Comparison of ENCODE assay signal across 14 cellular contexts in genomic region chr3:37935290-37935668, GRCh38. TPM values are rescaled to one million over a fixed set of nuclear protein-coding genes. Genes with fewer than 3 reads are reported as not detected.
DNase-seq lines count a peak whose midpoint lies in the region; ATAC-seq, FAIRE-seq and TF ChIP-seq lines count a peak whose summit lies in the region.
"Had no signal": no experiment of that assay in that cellular context is flagged by ENCODE, and none has a peak within 500 bp of the region (broad histone marks: within the 10 kb centered on the region; RNA-seq: fewer than 3 reads in every experiment).

No MANE protein-coding gene starts in this region.

- H3K36me3 Mint-ChIP-seq in astrocyte (ENCODE audit: low read depth, unreplicated experiment) = no peaks in the 10 kb centered on the region
- H3K36me3 Mint-ChIP-seq: CD4-positive, alpha-beta memory T cell had no signal

- H3K4me1 ChIP-seq in astrocyte (ENCODE audit: insufficient read depth, low read length) (peaks cover 24% of the 10 kb centered on the region), prostate gland (replicated peaks) (peaks cover 4% of the 10 kb centered on the region)

- ATAC-seq in left ventricle myocardium superior = peak; percentile 88

- no peaks in the 10 kb centered on the region for H3K27me3 Mint-ChIP-seq in astrocyte (ENCODE audit: low read depth, unreplicated experiment)
- H3K27me3 Mint-ChIP-seq: dendritic cell treated with granulocyte-macrophage colony-stimulating factor and Interleukin-4, amounts not matched to agents 40 ng/mL and 50 ng/mL, for 4 days had no signal

- no peaks in the 10 kb centered on the region for H3K79me2 ChIP-seq in astrocyte (ENCODE audit: insufficient read depth, low read length)

- no peak overlapping the region for H2AFZ ChIP-seq in astrocyte (ENCODE audit: low read depth, low read length)

- FAIRE-seq in astrocyte (lab: Jason Lieb, UNC) = no peak
- FAIRE-seq in frontal cortex (lab: Jason Lieb, UNC) = no peak
- no peak for FAIRE-seq in GM19239 (lab: Jason Lieb, UNC)

- H3K4me3 Mint-ChIP-seq in astrocyte (ENCODE audit: unreplicated experiment) = peak overlapping the region; percentile 64
- H3K4me3 Mint-ChIP-seq: CD4-positive, alpha-beta memory T cell; dendritic cell treated with granulocyte-macrophage colony-stimulating factor and Interleukin-4, amounts not matched to agents 40 ng/mL and 50 ng/mL, for 4 days had no signal

- no peaks in the 10 kb centered on the region for H3K9me3 ChIP-seq in astrocyte (ENCODE audit: insufficient read depth, low read depth, low read length)
- H3K9me3 ChIP-seq in prostate gland = no peaks in the 10 kb centered on the region

- no peak for TF ChIP-seq CTCF in astrocyte (IDR thresholded peaks at IDR 0.05; ENCODE audit: insufficient read depth, low read depth, low read length)
- no peak for TF ChIP-seq CTCF in prostate gland (IDR thresholded peaks at IDR 0.05)

- H3K27ac ChIP-seq in astrocyte (ENCODE audit: low read depth, low read length) (no peak overlapping the region), prostate gland (peak overlapping the region; percentile 21 to 37)

- H3K4me1 Mint-ChIP-seq in astrocyte (ENCODE audit: low read depth, unreplicated experiment) = peaks cover 46% of the 10 kb centered on the region
- H3K4me1 Mint-ChIP-seq: CD4-positive, alpha-beta memory T cell had no signal

- intact Hi-C loops in left ventricle myocardium superior (cut with micrococcal nuclease) (no loop called here), prostate gland (cut with DNase I) (no loop called here)

- 3% methylated on average over 1 of the region's 1 CpG for WGBS in prostate gland

- DNase-seq in EL (peak; percentile 36), astrocyte (ENCODE audit: low read depth) (peak; percentile 41), left ventricle myocardium superior (no peak), prostate gland (ENCODE audit: low spot score) (no peak), NCI-H2081 treated with DMSO at 0.1 percent for 48 hours (lab: John Stamatoyannopoulos, UW) (no peak), frontal cortex (ENCODE audit: low spot score in 2 of 2) (no peak), GM19239 (ENCODE audit: insufficient read length, low spot score) (no peak), glomerular visceral epithelial cell (ENCODE audit: extremely low spot score) (no peak)
- DNase-seq: activated CD8-positive, alpha-beta memory T cell treated with anti-CD3 and anti-CD28 coated beads, Interleukin-2, amount 50 U/mL, for 4 hours; CD4-positive, alpha-beta memory T cell; kidney glomerular epithelial cell; NCI-H2029 treated with DMSO at 0.1 percent for 48 hours had no signal

- no peaks in the 10 kb centered on the region for H3K9me3 Mint-ChIP-seq in astrocyte (ENCODE audit: unreplicated experiment)
- H3K9me3 Mint-ChIP-seq: CD4-positive, alpha-beta memory T cell; dendritic cell treated with granulocyte-macrophage colony-stimulating factor and Interleukin-4, amounts not matched to agents 40 ng/mL and 50 ng/mL, for 4 days had no signal

- H3K36me3 ChIP-seq in astrocyte (ENCODE audit: insufficient read depth, low read length) (no peaks in the 10 kb centered on the region), prostate gland (no peaks in the 10 kb centered on the region)

- peak overlapping the region; percentile 71 for H3K4me2 ChIP-seq in astrocyte (ENCODE audit: low read length)

- H3K4me3 ChIP-seq in astrocyte (ENCODE audit: insufficient read depth, low read depth, low read length) (no peak overlapping the region), prostate gland (no peak overlapping the region)

- peaks cover 9% of the 10 kb centered on the region for H4K20me1 ChIP-seq in astrocyte (ENCODE audit: insufficient read depth, low read length)

- H3K9ac ChIP-seq in astrocyte (ENCODE audit: low read length) = peak overlapping the region; percentile 28

- no peaks in the 10 kb centered on the region for H3K27me3 ChIP-seq in astrocyte (ENCODE audit: insufficient read depth, low read length)
- no peaks in the 10 kb centered on the region for H3K27me3 ChIP-seq in prostate gland (replicated peaks; ENCODE audit: insufficient read depth)

- TF ChIP-seq POLR2A in prostate gland (IDR thresholded peaks at IDR 0.05) = no peak

- peak overlapping the region; percentile 89 for H3K27ac Mint-ChIP-seq in astrocyte (ENCODE audit: unreplicated experiment)
- H3K27ac Mint-ChIP-seq: CD4-positive, alpha-beta memory T cell; dendritic cell treated with granulocyte-macrophage colony-stimulating factor and Interleukin-4, amounts not matched to agents 40 ng/mL and 50 ng/mL, for 4 days had no signal

RNA-seq across cellular contexts. Expression of gene VILL, which starts 55.3 kb away (rescaled TPM):
- 1.0 and 1.5 TPM in 2 replicates for total RNA-seq in astrocyte
- total RNA-seq in left ventricle myocardium superior = 2.7 TPM
- total RNA-seq in prostate gland = 10 to 100 TPM; 29.1 to 29.3 TPM
- total RNA-seq in frontal cortex = 9.8 TPM
- total RNA-seq: H4 had no signal

Comparison
In these comparisons a context has a peak if more than half of its experiments do, and no peak if none do; other contexts are left out.
1. DNase-seq: peak in EL (single experiment) and astrocyte (single experiment); none in left ventricle myocardium superior (single experiment), prostate gland (single experiment), NCI-H2081 treated with DMSO at 0.1 percent for 48 hours (single experiment), frontal cortex (0 of 2), GM19239 (single experiment) and glomerular visceral epithelial cell (single experiment).